Comparison of ENCODE assay signal across 9 cellular contexts in genomic region chr10:34280599-34281374, GRCh38.
DNase-seq lines count a peak whose midpoint lies in the region; ATAC-seq and TF ChIP-seq lines count a peak whose summit lies in the region.
"Had no signal": no experiment of that assay in that cellular context is flagged by ENCODE, and none has a peak within 500 bp of the region (broad histone marks: within the 10 kb centered on the region; RNA-seq: fewer than 3 reads in every experiment).

No MANE protein-coding gene starts in this region.

- no peak overlapping the region for H3K27ac Mint-ChIP-seq in endothelial cell (ENCODE audit: unreplicated experiment)

- H3K4me3 Mint-ChIP-seq in endothelial cell (ENCODE audit: unreplicated experiment), result no peak overlapping the region

- H3K4me3 ChIP-seq in GM12864 (ENCODE audit: low read depth, low read length) (no peak overlapping the region), fibroblast of villous mesenchyme (ENCODE audit: low read depth, low read length) (no peak overlapping the region), retinal pigment epithelial cell (ENCODE audit: low read length) (no peak overlapping the region)

- H3K4me1 Mint-ChIP-seq in endothelial cell (ENCODE audit: unreplicated experiment), result peaks cover 7% of the 10 kb centered on the region

- peak; percentile 97 for ATAC-seq in SK-N-SH treated with all-trans-retinoic acid at 6 μM for 48 hours
- no peak for ATAC-seq in HG02610 (IDR thresholded peaks at IDR 0.05; ENCODE audit: unreplicated experiment)

- H3K27me3 Mint-ChIP-seq in endothelial cell (ENCODE audit: unreplicated experiment), result no peaks in the 10 kb centered on the region

- no peaks in the 10 kb centered on the region for H3K36me3 Mint-ChIP-seq in endothelial cell (ENCODE audit: low read depth, unreplicated experiment)

- no peaks in the 10 kb centered on the region for H3K9me3 Mint-ChIP-seq in endothelial cell (ENCODE audit: unreplicated experiment)

- no peak for DNase-seq in GM12864 (ENCODE audit: low read depth)
- peak; percentile 98 for DNase-seq in fibroblast of villous mesenchyme (ENCODE audit: low read depth)
- peak; percentile 65 for DNase-seq in retinal pigment epithelial cell (ENCODE audit: low read depth)
- DNase-seq in NCI-H345 (lab: John Stamatoyannopoulos, UW), result no peak
- no peak for DNase-seq in DMS79 (lab: John Stamatoyannopoulos, UW)
- DNase-seq in endothelial cell (ENCODE audit: low spot score), result no peak
- DNase-seq: glutamatergic neuron had no signal

- peak; percentile 17 for TF ChIP-seq CTCF in GM12864 (IDR thresholded peaks at IDR 0.05; ENCODE audit: low read depth, low read length, missing control alignments)
- peak; percentile 43 for TF ChIP-seq CTCF in fibroblast of villous mesenchyme (IDR thresholded peaks at IDR 0.05; ENCODE audit: insufficient read depth, low read depth, low read length)
- TF ChIP-seq CTCF in retinal pigment epithelial cell (conservative IDR thresholded peaks at IDR 0.05; ENCODE audit: low read depth, low read length), result peak; percentile 27
- TF ChIP-seq CTCF in endothelial cell (IDR thresholded peaks at IDR 0.05; ENCODE audit: unreplicated experiment), result no peak

TF ChIP-seq in SK-N-SH treated with all-trans-retinoic acid at 6 μM for 48 hours, 23 proteins besides CTCF, POLR2A, EP300 and RAD21:
- TF ChIP-seq TCF4 (CRISPR knock-in tag; IDR thresholded peaks at IDR 0.05; ENCODE audit: borderline replicate concordance) (no peak), CSDC2 (CRISPR knock-in tag; IDR thresholded peaks at IDR 0.05) (no peak), GLIS3 (CRISPR knock-in tag; IDR thresholded peaks at IDR 0.05) (no peak), ZFP3 (CRISPR knock-in tag; IDR thresholded peaks at IDR 0.05) (peak; percentile 30; the same call in 1 of the 2 replicates), SNAI2 (CRISPR knock-in tag; IDR thresholded peaks at IDR 0.05) (no peak), PPARA (CRISPR knock-in tag; IDR thresholded peaks at IDR 0.05; ENCODE audit: borderline replicate concordance) (no peak), TOX (CRISPR knock-in tag; IDR thresholded peaks at IDR 0.05; ENCODE audit: borderline replicate concordance) (0 out of 2 replicates have a peak, but pooled peaks have one; percentile 33), BACH2 (CRISPR knock-in tag; IDR thresholded peaks at IDR 0.05; ENCODE audit: borderline replicate concordance) (no peak), ZNF8 (CRISPR knock-in tag; IDR thresholded peaks at IDR 0.05) (no peak), ZC3H10 (CRISPR knock-in tag; IDR thresholded peaks at IDR 0.05) (no peak), PATZ1 (CRISPR knock-in tag; IDR thresholded peaks at IDR 0.05; ENCODE audit: borderline replicate concordance) (no peak), ARNTL (CRISPR knock-in tag; IDR thresholded peaks at IDR 0.05; ENCODE audit: borderline replicate concordance, low read depth) (no peak)
- TF ChIP-seq, protein P1, sequence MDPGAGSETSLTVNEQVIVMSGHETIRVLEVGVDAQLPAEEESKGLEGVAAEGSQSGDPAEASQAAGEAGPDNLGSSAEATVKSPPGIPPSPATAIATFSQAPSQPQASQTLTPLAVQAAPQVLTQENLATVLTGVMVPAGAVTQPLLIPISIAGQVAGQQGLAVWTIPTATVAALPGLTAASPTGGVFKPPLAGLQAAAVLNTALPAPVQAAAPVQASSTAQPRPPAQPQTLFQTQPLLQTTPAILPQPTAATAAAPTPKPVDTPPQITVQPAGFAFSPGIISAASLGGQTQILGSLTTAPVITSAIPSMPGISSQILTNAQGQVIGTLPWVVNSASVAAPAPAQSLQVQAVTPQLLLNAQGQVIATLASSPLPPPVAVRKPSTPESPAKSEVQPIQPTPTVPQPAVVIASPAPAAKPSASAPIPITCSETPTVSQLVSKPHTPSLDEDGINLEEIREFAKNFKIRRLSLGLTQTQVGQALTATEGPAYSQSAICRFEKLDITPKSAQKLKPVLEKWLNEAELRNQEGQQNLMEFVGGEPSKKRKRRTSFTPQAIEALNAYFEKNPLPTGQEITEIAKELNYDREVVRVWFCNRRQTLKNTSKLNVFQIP (CRISPR knock-in tag; IDR thresholded peaks at IDR 0.05; ENCODE audit: borderline replicate concordance, low read depth), result no peak

Comparison
In these comparisons a context has a peak if more than half of its experiments do, and no peak if none do; other contexts are left out.
1. DNase-seq: peak in fibroblast of villous mesenchyme (single experiment) and retinal pigment epithelial cell (single experiment); none in GM12864 (single experiment), NCI-H345 (single experiment), DMS79 (single experiment) and endothelial cell (single experiment).